In the genomic region with DNA sequence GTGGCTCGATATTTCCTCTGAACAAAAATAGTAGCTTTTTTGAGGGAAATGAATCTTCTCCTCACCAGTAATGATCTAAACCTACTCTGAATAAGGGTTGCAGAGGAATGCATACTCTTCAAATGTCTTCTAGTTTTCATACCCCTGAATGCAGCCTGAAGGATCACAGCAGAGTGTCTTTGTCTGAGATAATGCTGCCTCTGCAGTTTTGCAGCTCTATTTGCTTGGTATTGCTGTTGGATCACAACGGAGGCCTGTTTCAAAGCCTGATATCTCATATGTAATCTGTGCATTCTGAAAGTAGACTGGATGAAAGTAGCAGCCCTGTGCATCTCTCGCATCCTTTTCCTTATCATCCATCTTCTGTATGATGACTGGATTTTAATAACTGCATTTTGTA, we compare ENCODE assay signal across 31 cellular contexts. TPM values are rescaled to one million over a fixed set of nuclear protein-coding genes. Genes with fewer than 3 reads are reported as not detected.
"Had no signal": no experiment of that assay in that cellular context is flagged by ENCODE, and none has a peak within 500 bp of the region (broad histone marks: within the 10 kb centered on the region; RNA-seq: fewer than 3 reads in every experiment).

No MANE protein-coding gene starts in this region.

- H3K36me3 Mint-ChIP-seq: activated naive CD8-positive, alpha-beta T cell had no signal

- H3K9me3 ChIP-seq: heart right ventricle, lower lobe of right lung, thoracic aorta, upper lobe of right lung had no signal

- FAIRE-seq: endothelial cell of umbilical vein had no signal

- H3K79me2 ChIP-seq: parathyroid adenoma had no signal

- H3K4me3 ChIP-seq: coronary artery, heart right ventricle, lower lobe of right lung, thoracic aorta, upper lobe of right lung had no signal

- H3K4me1 ChIP-seq: lower lobe of right lung, parathyroid adenoma, upper lobe of right lung had no signal

- H3K9me3 Mint-ChIP-seq: nephron had no signal

- H2AFZ ChIP-seq: parathyroid adenoma had no signal

- H3K4me1 Mint-ChIP-seq: activated CD8-positive, alpha-beta memory T cell treated with anti-CD3 and anti-CD28 coated beads, Interleukin-2, amount 10 ng/mL, durations not matched to agents 7 days and 5 days; nephron had no signal

- H3K27me3 Mint-ChIP-seq: activated CD4-positive, alpha-beta T cell treated with anti-CD3 and anti-CD28 coated beads for 36 hours; activated CD8-positive, alpha-beta memory T cell treated with anti-CD3 and anti-CD28 coated beads, Interleukin-2, amount 10 ng/mL, durations not matched to agents 7 days and 5 days; activated naive CD8-positive, alpha-beta T cell had no signal

- H3K27ac ChIP-seq: brain microvascular endothelial cell, coronary artery, heart right ventricle, lower lobe of right lung, parathyroid adenoma, thoracic aorta, upper lobe of right lung had no signal

- ATAC-seq: activated CD4-positive, alpha-beta T cell treated with anti-CD3 and anti-CD28 coated beads for 36 hours; activated CD8-positive, alpha-beta memory T cell treated with anti-CD3 and anti-CD28 coated beads, Interleukin-2, amount 10 ng/mL, durations not matched to agents 7 days and 5 days; activated CD8-positive, alpha-beta T cell treated with anti-CD3 and anti-CD28 coated beads, Interleukin-2, amount 10 ng/mL, durations not matched to agents 7 days and 5 days; esophagus mucosa; heart right ventricle; left lobe of liver; lower lobe of right lung; right cardiac atrium; upper lobe of right lung had no signal

- H3K4me3 Mint-ChIP-seq: activated CD4-positive, alpha-beta T cell treated with anti-CD3 and anti-CD28 coated beads for 36 hours; activated CD8-positive, alpha-beta memory T cell treated with anti-CD3 and anti-CD28 coated beads, Interleukin-2, amount 10 ng/mL, durations not matched to agents 7 days and 5 days; activated CD8-positive, alpha-beta T cell treated with anti-CD3 and anti-CD28 coated beads, Interleukin-2, amount 10 ng/mL, durations not matched to agents 7 days and 5 days; activated naive CD8-positive, alpha-beta T cell; nephron had no signal

- H3K27me3 ChIP-seq: brain microvascular endothelial cell, heart right ventricle, upper lobe of right lung had no signal

- H3K27ac Mint-ChIP-seq: activated CD4-positive, alpha-beta T cell treated with anti-CD3 and anti-CD28 coated beads for 36 hours; activated CD8-positive, alpha-beta memory T cell treated with anti-CD3 and anti-CD28 coated beads, Interleukin-2, amount 10 ng/mL, durations not matched to agents 7 days and 5 days; activated CD8-positive, alpha-beta T cell treated with anti-CD3 and anti-CD28 coated beads, Interleukin-2, amount 10 ng/mL, durations not matched to agents 7 days and 5 days; activated naive CD8-positive, alpha-beta T cell; nephron had no signal

- DNase-seq: activated CD4-positive, alpha-beta T cell treated with anti-CD3 and anti-CD28 coated beads for 36 hours; activated CD4-positive, CD25-positive, alpha-beta regulatory T cell; activated CD8-positive, alpha-beta memory T cell treated with anti-CD3 and anti-CD28 coated beads, Interleukin-2, amount 10 ng/mL, durations not matched to agents 7 days and 5 days; activated CD8-positive, alpha-beta T cell treated with anti-CD3 and anti-CD28 coated beads, Interleukin-2, amount 10 ng/mL, durations not matched to agents 7 days and 5 days; activated naive CD4-positive, alpha-beta T cell; activated T-cell treated with anti-CD3 and anti-CD28 coated beads, Interleukin-2, amount 50 U/mL, for 48 hours; brain microvascular endothelial cell; heart right ventricle; kidney glomerular epithelial cell; lower lobe of right lung; mesendoderm; right cardiac atrium; stimulated activated CD4-positive, alpha-beta T cell treated with anti-CD3 and anti-CD28 coated beads, Interleukin-2, amount 100 ng/mL, for 48 hours; stimulated activated naive CD4-positive, alpha-beta T cell treated with Interleukin-2 at 50 U/mL for 16 hours; T-helper 1 cell; upper lobe of right lung had no signal

- H3K36me3 ChIP-seq: brain microvascular endothelial cell, lower lobe of right lung, thoracic aorta, upper lobe of right lung had no signal

- H3K9ac ChIP-seq: parathyroid adenoma had no signal

RNA-seq across cellular contexts. Expression of a gene that starts 34.9 kb away (rescaled TPM):
- total RNA-seq: activated CD4-positive, alpha-beta T cell treated with anti-CD3 and anti-CD28 coated beads for 36 hours; activated CD8-positive, alpha-beta memory T cell treated with anti-CD3 and anti-CD28 coated beads, Interleukin-2, amount 10 ng/mL, durations not matched to agents 7 days and 5 days; activated CD8-positive, alpha-beta T cell treated with anti-CD3 and anti-CD28 coated beads, Interleukin-2, amount 10 ng/mL, durations not matched to agents 7 days and 5 days; cardiac septum; cerebellum; endothelial cell of umbilical vein; esophagus mucosa; glomerular endothelial cell; heart right ventricle; lower lobe of right lung; mononuclear cell; pulmonary artery endothelial cell; right cardiac atrium; skeletal muscle tissue; thoracic aorta; upper lobe of right lung had no signal
- polyA plus RNA-seq: adipose tissue, endothelial cell of umbilical vein, heart right ventricle, right cardiac atrium had no signal
